In genomic region chr6:26052762-26053250, GRCh38 we compare ENCODE assay signal across 1 cellular context.
A peak's percentile ranks its signal among the peaks of the same experiment; 100 is the strongest.
TF ChIP-seq lines count a peak whose summit lies in the region.
"Not testable (repeated sequence)": the region's sequence is repeated elsewhere in the genome, so short reads cannot be mapped to it uniquely, and the experiment has no call there.

No MANE protein-coding gene starts in this region.

TF ChIP-seq in K562, 482 proteins besides CTCF, POLR2A, EP300 and RAD21 (continued from another document):
- 0 out of 2 replicates have a peak, but pooled peaks have one; percentile 6 for TF ChIP-seq JUN (IDR thresholded peaks at IDR 0.05; ENCODE audit: borderline replicate concordance, low read depth, low read length)
- TF ChIP-seq JUN (CRISPR knock-in tag; IDR thresholded peaks at IDR 0.05; ENCODE audit: borderline replicate concordance); NR2C2 (CRISPR knock-in tag; IDR thresholded peaks at IDR 0.05); CREB1 (CRISPR knock-in tag; IDR thresholded peaks at IDR 0.05); TOE1 (CRISPR knock-in tag; IDR thresholded peaks at IDR 0.05; ENCODE audit: borderline replicate concordance, low read depth); CEBPG (CRISPR knock-in tag; IDR thresholded peaks at IDR 0.05): not testable (repeated sequence)
- peak; percentile 59; the same call in 1 of the 2 replicates for TF ChIP-seq ZNF644 (tag; IDR thresholded peaks at IDR 0.05; ENCODE audit: low read depth)
- TF ChIP-seq ELF1 (tag; IDR thresholded peaks at IDR 0.05) = peak; percentile 49; the same call in 1 of the 2 replicates
- TF ChIP-seq ZNF316 (IDR thresholded peaks at IDR 0.05) = peak; percentile 56
- TF ChIP-seq POLR2G (IDR thresholded peaks at IDR 0.05; ENCODE audit: low read depth, low read length) = peak; percentile 62; the same call in 1 of the 2 replicates
- TF ChIP-seq SUPT5H (IDR thresholded peaks at IDR 0.05) = peak; percentile 49
- peak; percentile 62 for TF ChIP-seq PKNOX1 (IDR thresholded peaks at IDR 0.05)
- peak; percentile 72 for TF ChIP-seq NR2C2 (tag; IDR thresholded peaks at IDR 0.05)
- peak; percentile 35 for TF ChIP-seq GTF3C2 (IDR thresholded peaks at IDR 0.05; ENCODE audit: borderline replicate concordance, extremely low read depth, insufficient read length)
- TF ChIP-seq ATF3 (IDR thresholded peaks at IDR 0.05) = peak; percentile 73
- peak; percentile 66 for TF ChIP-seq ATF3 (CRISPR knock-in tag; conservative IDR thresholded peaks at IDR 0.05)
- TF ChIP-seq CREB3L1 (IDR thresholded peaks at IDR 0.05; ENCODE audit: borderline replicate concordance, low read depth) = peak; percentile 40; the same call in 1 of the 2 replicates
- peak; percentile 18; the same call in 1 of the 2 replicates for TF ChIP-seq TRIM28 (IDR thresholded peaks at IDR 0.05)
- peak; percentile 35; the same call in 1 of the 2 replicates for TF ChIP-seq NKRF (IDR thresholded peaks at IDR 0.05; ENCODE audit: borderline replicate concordance)
- peak; percentile 75 for TF ChIP-seq SMARCE1 (IDR thresholded peaks at IDR 0.05)
- TF ChIP-seq ZBED1 (IDR thresholded peaks at IDR 0.05) = peak; percentile 77; the same call in 1 of the 2 replicates
- 0 out of 2 replicates have a peak, but pooled peaks have one; percentile 25 for TF ChIP-seq MTA1 (IDR thresholded peaks at IDR 0.05; ENCODE audit: borderline replicate concordance)
- TF ChIP-seq NRF1 (conservative IDR thresholded peaks at IDR 0.05 in 1 of 2, IDR thresholded peaks at IDR 0.05 in 1 of 2) = 0 out of 4 replicates have a peak, but pooled peaks of 1 of the 2 experiments have one; percentile 11
- peak in 1 of 2 experiments; percentile 63; a peak in 1 of 4 replicates for TF ChIP-seq KDM1A (IDR thresholded peaks at IDR 0.05)
- TF ChIP-seq ARID1B (IDR thresholded peaks at IDR 0.05) = peak; percentile 76
- TF ChIP-seq CREB1 (IDR thresholded peaks at IDR 0.05) = peak; percentile 44; the same call in 1 of the 2 replicates
- TF ChIP-seq E2F6 (IDR thresholded peaks at IDR 0.05; ENCODE audit: borderline replicate concordance in 1 of 2, extremely low read depth in 1 of 2, insufficient read depth in 1 of 2, insufficient read length in 1 of 2, low read depth in 1 of 2, low read length in 1 of 2, poor library complexity in 1 of 2, severe bottlenecking in 1 of 2) = peak in 1 of 2 experiments; percentile 19
- 0 out of 2 replicates have a peak, but pooled peaks have one; percentile 44 for TF ChIP-seq GABPB2 (CRISPR knock-in tag; conservative IDR thresholded peaks at IDR 0.05)
- TF ChIP-seq TOE1 (IDR thresholded peaks at IDR 0.05; ENCODE audit: borderline replicate concordance) = 0 out of 2 replicates have a peak, but pooled peaks have one; percentile 12
- TF ChIP-seq EP400 (IDR thresholded peaks at IDR 0.05) = peak; percentile 51; the same call in 1 of the 2 replicates
- TF ChIP-seq TAF9B (IDR thresholded peaks at IDR 0.05; ENCODE audit: partially characterized antibody) = peak; percentile 31
- TF ChIP-seq GABPA (tag; conservative IDR thresholded peaks at IDR 0.05; ENCODE audit: low read depth) = peak; percentile 50
- peak; percentile 27; the same call in 1 of the 2 replicates for TF ChIP-seq L3MBTL2 (IDR thresholded peaks at IDR 0.05)
- peak in 1 of 2 experiments; percentile 23; a peak in 1 of 4 replicates for TF ChIP-seq MAZ (CRISPR knock-in tag; conservative IDR thresholded peaks at IDR 0.05 in 1 of 2, IDR thresholded peaks at IDR 0.05 in 1 of 2)
- peak; percentile 93 for TF ChIP-seq ZBTB33 (CRISPR knock-in tag; IDR thresholded peaks at IDR 0.05)
- TF ChIP-seq KDM5B (IDR thresholded peaks at IDR 0.05; ENCODE audit: insufficient replicate concordance, low read depth, low read length) = peak; percentile 18
- TF ChIP-seq FOSL1 (tag; conservative IDR thresholded peaks at IDR 0.05) = peak; percentile 84
- 0 out of 2 replicates have a peak, but pooled peaks have one; percentile 29 for TF ChIP-seq PHB2 (IDR thresholded peaks at IDR 0.05; ENCODE audit: low read depth)
- peak; percentile 70 for TF ChIP-seq MEIS2 (IDR thresholded peaks at IDR 0.05; ENCODE audit: partially characterized antibody)
- TF ChIP-seq BCOR (IDR thresholded peaks at IDR 0.05) = peak; percentile 81
- peak; percentile 79 for TF ChIP-seq SMARCA4 (IDR thresholded peaks at IDR 0.05)
- TF ChIP-seq ZNF384 (IDR thresholded peaks at IDR 0.05; ENCODE audit: low read depth, low read length) = peak; percentile 88
- TF ChIP-seq CEBPG (tag; conservative IDR thresholded peaks at IDR 0.05 in 1 of 2, IDR thresholded peaks at IDR 0.05 in 1 of 2) = peak in 1 of 2 experiments; percentile 37; a peak in 1 of 4 replicates
- peak; percentile 79 for TF ChIP-seq ETV1 (tag; conservative IDR thresholded peaks at IDR 0.05; ENCODE audit: low read depth)
- peak; percentile 9; the same call in 1 of the 2 replicates for TF ChIP-seq MAFF (IDR thresholded peaks at IDR 0.05; ENCODE audit: low read length)
- TF ChIP-seq DMBX1 (CRISPR knock-in tag; IDR thresholded peaks at IDR 0.05; ENCODE audit: borderline replicate concordance) = 0 out of 2 replicates have a peak, but pooled peaks have one; percentile 33
- 0 out of 2 replicates have a peak, but pooled peaks have one; percentile 36 for TF ChIP-seq SOX6 (IDR thresholded peaks at IDR 0.05)
- peak; percentile 82; the same call in 1 of the 2 replicates for TF ChIP-seq ZEB2 (IDR thresholded peaks at IDR 0.05)
- TF ChIP-seq CEBPB (tag; IDR thresholded peaks at IDR 0.05) = peak; percentile 66; the same call in 1 of the 2 replicates
- 0 out of 2 replicates have a peak, but pooled peaks have one; percentile 6 for TF ChIP-seq STAT5A (IDR thresholded peaks at IDR 0.05; ENCODE audit: borderline replicate concordance, low read length)
- peak; percentile 54; the same call in 1 of the 2 replicates for TF ChIP-seq NCOA1 (IDR thresholded peaks at IDR 0.05; ENCODE audit: low read depth)
